Comparison of ENCODE assay signal across 11 cellular contexts in genomic region chr14:74980746-74981661, GRCh38. TPM values are rescaled to one million over a fixed set of nuclear protein-coding genes. Genes with fewer than 3 reads are reported as not detected.
A peak's percentile ranks its signal among the peaks of the same experiment; 100 is the strongest.
DNase-seq lines count a peak whose midpoint lies in the region; ATAC-seq, FAIRE-seq and TF ChIP-seq lines count a peak whose summit lies in the region.
"Had no signal": no experiment of that assay in that cellular context is flagged by ENCODE, and none has a peak within 500 bp of the region (broad histone marks: within the 10 kb centered on the region; RNA-seq: fewer than 3 reads in every experiment).

No MANE protein-coding gene starts in this region.

- H3K4me1 ChIP-seq in esophagus squamous epithelium: peaks cover 3 to 89% (median 40%) of the 10 kb centered on the region in 3 donors

- H3K4me3 Mint-ChIP-seq in osteocyte (ENCODE audit: unreplicated experiment): no peak overlapping the region
- H3K4me3 Mint-ChIP-seq: activated B cell treated with CpG ODN at 0.5 μM for 24 hours had no signal

- DNase-seq in H54 (ENCODE audit: insufficient read length, low spot score): peak; percentile 60
- peak; percentile 83 for DNase-seq in NCI-H82 treated with DMSO at 0.1 percent for 48 hours (lab: John Stamatoyannopoulos, UW; ENCODE audit: unreplicated experiment)
- DNase-seq in esophagus squamous epithelium (lab: John Stamatoyannopoulos, UW): no peak
- DNase-seq in osteocyte (ENCODE audit: extremely low spot score, unreplicated experiment): peak; percentile 94
- DNase-seq in NK-92 (lab: John Stamatoyannopoulos, UW; ENCODE audit: unreplicated experiment): no peak
- no peak for DNase-seq in hypothalamus (lab: John Stamatoyannopoulos, UW)
- DNase-seq in activated CD4-positive, alpha-beta T cell treated with anti-CD3 and anti-CD28 coated beads, Interleukin-2, amount 50 U/mL, for 48 hours: no peak
- DNase-seq: activated B cell treated with CpG ODN at 0.5 μM for 24 hours, NCI-H1436 had no signal

- peaks cover 78% of the 10 kb centered on the region for H3K4me1 Mint-ChIP-seq in osteocyte (ENCODE audit: unreplicated experiment)
- H3K4me1 Mint-ChIP-seq: activated B cell treated with CpG ODN at 0.5 μM for 24 hours had no signal

- H3K27ac ChIP-seq in esophagus squamous epithelium: peak overlapping the region in 3 of 4 donors; percentile 0 to 44 (median 36)

- TF ChIP-seq POLR2A in H54 (IDR thresholded peaks at IDR 0.05; ENCODE audit: low read depth, low read length) (0 out of 2 replicates have a peak, but pooled peaks have one; percentile 23), esophagus squamous epithelium (IDR thresholded peaks at IDR 0.05) (no peak)

- H3K36me3 ChIP-seq in esophagus squamous epithelium: no peaks in the 10 kb centered on the region

- H3K36me3 Mint-ChIP-seq in osteocyte (ENCODE audit: unreplicated experiment): no peaks in the 10 kb centered on the region

- H3K4me3 ChIP-seq in esophagus squamous epithelium: no peak overlapping the region
- H3K4me3 ChIP-seq: dorsolateral prefrontal cortex had no signal

- FAIRE-seq in H54 (lab: Jason Lieb, UNC): peak; percentile 89

- H3K27ac Mint-ChIP-seq in osteocyte (ENCODE audit: unreplicated experiment): peak overlapping the region; percentile 92
- H3K27ac Mint-ChIP-seq: activated B cell treated with CpG ODN at 0.5 μM for 24 hours had no signal

- no peak for ATAC-seq in HG03097 (IDR thresholded peaks at IDR 0.05; ENCODE audit: low FRiP score, unreplicated experiment)

- WGBS in esophagus squamous epithelium, 2 donors: 69% methylated on average over 11 of the region's 40 CpGs; no CpG with 5 or more reads in 1 of the 2 donors

- no peak for TF ChIP-seq CTCF in esophagus squamous epithelium (IDR thresholded peaks at IDR 0.05)
- peak; percentile 16 for TF ChIP-seq CTCF in osteocyte (IDR thresholded peaks at IDR 0.05)

- intact Hi-C loops in esophagus squamous epithelium (cut with DNase I): no loop called here

- H3K9me3 Mint-ChIP-seq in osteocyte (ENCODE audit: unreplicated experiment): no peaks in the 10 kb centered on the region
- H3K9me3 Mint-ChIP-seq: activated B cell treated with CpG ODN at 0.5 μM for 24 hours had no signal

- H3K27me3 Mint-ChIP-seq in osteocyte (ENCODE audit: unreplicated experiment): peaks cover 10% of the 10 kb centered on the region
- H3K27me3 Mint-ChIP-seq: activated B cell treated with CpG ODN at 0.5 μM for 24 hours had no signal

- no peaks in the 10 kb centered on the region for H3K27me3 ChIP-seq in esophagus squamous epithelium
- H3K27me3 ChIP-seq: dorsolateral prefrontal cortex had no signal

- H3K9me3 ChIP-seq in esophagus squamous epithelium: no peaks in the 10 kb centered on the region

RNA-seq across cellular contexts. Expression of gene EIF2B2, which starts 21.7 kb away (rescaled TPM):
- 10 to 100 TPM; 27.8 to 41.0 (median 39.0) TPM for total RNA-seq in esophagus squamous epithelium
- total RNA-seq in osteocyte: 44.4 and 46.7 TPM in 2 replicates

RNA-seq across cellular contexts. Expression of gene PGF, which starts 25.6 kb away (rescaled TPM):
- total RNA-seq in esophagus squamous epithelium (10 to 100 TPM in 1 of 4 donors, 1 to 10 TPM in 3; 1.6 to 42.3 (median 6.2) TPM), osteocyte (3.5 and 3.9 TPM in 2 replicates)
- total RNA-seq: activated B cell treated with CpG ODN at 0.5 μM for 24 hours had no signal

RNA-seq across cellular contexts. Expression of gene RPS6KL1, which starts 57.9 kb away (rescaled TPM):
- total RNA-seq in esophagus squamous epithelium: 1 to 10 TPM in 3 of 4 donors, under 1 TPM in 1; 0.83 to 1.7 (median 1.3) TPM
- 0.65 and 0.97 TPM in 2 replicates for total RNA-seq in osteocyte

Comparison
In these comparisons a context has a peak if more than half of its experiments do, and no peak if none do; other contexts are left out.
1. DNase-seq: peak in H54 (single experiment), NCI-H82 treated with DMSO at 0.1 percent for 48 hours (single experiment) and osteocyte (single experiment); none in esophagus squamous epithelium (single experiment), NK-92 (single experiment), hypothalamus (0 of 51) and activated CD4-positive, alpha-beta T cell treated with anti-CD3 and anti-CD28 coated beads, Interleukin-2, amount 50 U/mL, for 48 hours (0 of 2).